In genomic region chr2:67579207-67579606, GRCh38 we compare ENCODE assay signal across 35 cellular contexts.
A peak's percentile ranks its signal among the peaks of the same experiment; 100 is the strongest.
DNase-seq lines count a peak whose midpoint lies in the region; ATAC-seq and TF ChIP-seq lines count a peak whose summit lies in the region.
"Had no signal": no experiment of that assay in that cellular context is flagged by ENCODE, and none has a peak within 500 bp of the region (broad histone marks: within the 10 kb centered on the region; RNA-seq: fewer than 3 reads in every experiment).

No MANE protein-coding gene starts in this region.

- H3K9ac ChIP-seq in IMR-90 (ENCODE audit: low read depth, low read length), result no peak overlapping the region
- no peak overlapping the region for H3K9ac ChIP-seq in mesenchymal stem cell (ENCODE audit: low read length)
- H3K9ac ChIP-seq in neural progenitor cell, result no peak overlapping the region
- H3K9ac ChIP-seq: SK-N-SH had no signal

- no peaks in the 10 kb centered on the region for H3K27me3 Mint-ChIP-seq in neural progenitor cell (ENCODE audit: insufficient read depth, low read depth)
- H3K27me3 Mint-ChIP-seq: activated naive CD8-positive, alpha-beta T cell treated with anti-CD3 and anti-CD28 coated beads for 36 hours; activated T-cell treated with anti-CD3 and anti-CD28 coated beads, Interleukin-2, amount 50 U/mL, for 24 hours; naive thymus-derived CD8-positive, alpha-beta T cell had no signal

- H3K18ac ChIP-seq in IMR-90 (ENCODE audit: low read depth, low read length) (no peak overlapping the region), mesenchymal stem cell (ENCODE audit: low read depth in 1 of 2, low read length in 2 of 2) (no peak overlapping the region)

- H3K9me3 Mint-ChIP-seq in neural progenitor cell, result peaks cover 15% of the 10 kb centered on the region

- H4K20me1 ChIP-seq in IMR-90 (ENCODE audit: insufficient read depth, low read length), result no peaks in the 10 kb centered on the region
- H4K20me1 ChIP-seq in neural progenitor cell (ENCODE audit: low read depth), result no peaks in the 10 kb centered on the region

- H2BK12ac ChIP-seq in mesenchymal stem cell (ENCODE audit: low read length in 2 of 2), result no peak overlapping the region

- no peak overlapping the region for H2BK15ac ChIP-seq in IMR-90 (ENCODE audit: low read depth, low read length)
- H2BK15ac ChIP-seq in mesenchymal stem cell (ENCODE audit: low read depth, poor library complexity, severe bottlenecking), result no peak overlapping the region

- H2BK20ac ChIP-seq in IMR-90 (ENCODE audit: low read depth, low read length), result no peak overlapping the region

- no CpG with 5 or more reads among the region's 2 CpGs for WGBS in IMR-90 (ENCODE audit: extremely low coverage in 2 of 2, insufficient read length in 1 of 2), 2 experiments
- WGBS in mesenchymal stem cell, result no CpG with 5 or more reads among the region's 2 CpGs
- 50 to 52% methylated on average over 2 of the region's 2 CpGs for WGBS in lower leg skin, 2 donors

- no peak overlapping the region for H4K8ac ChIP-seq in IMR-90 (ENCODE audit: low read depth in 2 of 2, low read length in 2 of 2)
- no peak overlapping the region for H4K8ac ChIP-seq in mesenchymal stem cell (ENCODE audit: low read length)

- no peak overlapping the region for H2AK9ac ChIP-seq in IMR-90 (replicated peaks; ENCODE audit: low read depth, low read length, poor library complexity)

- no peak overlapping the region for H3K27ac Mint-ChIP-seq in neural progenitor cell
- H3K27ac Mint-ChIP-seq: activated naive CD8-positive, alpha-beta T cell treated with anti-CD3 and anti-CD28 coated beads for 36 hours; activated T-cell treated with anti-CD3 and anti-CD28 coated beads, Interleukin-2, amount 50 U/mL, for 24 hours; HFFc6; naive thymus-derived CD8-positive, alpha-beta T cell; T-helper 1 cell treated with Interleukin-12 subunit alpha and Interleukin-12 subunit beta and Interleukin-4 antibody, amounts not matched to agents 30 μg/mL and 1 μg/mL, for 36 hours had no signal

- TF ChIP-seq CTCF in IMR-90 (conservative IDR thresholded peaks at IDR 0.05; ENCODE audit: low read depth, low read length) (no peak), lower leg skin (IDR thresholded peaks at IDR 0.05) (no peak), neural progenitor cell (IDR thresholded peaks at IDR 0.05) (no peak)

- in situ Hi-C loops in IMR-90 (cut with MboI; ENCODE audit: low sequenced_read_pairs), result no loop called here

- no peak overlapping the region for H3K4me3 Mint-ChIP-seq in neural progenitor cell
- H3K4me3 Mint-ChIP-seq: activated naive CD8-positive, alpha-beta T cell treated with anti-CD3 and anti-CD28 coated beads for 36 hours; activated T-cell treated with anti-CD3 and anti-CD28 coated beads, Interleukin-2, amount 50 U/mL, for 24 hours; HFFc6; naive thymus-derived CD8-positive, alpha-beta T cell; T-helper 1 cell treated with Interleukin-12 subunit alpha and Interleukin-12 subunit beta and Interleukin-4 antibody, amounts not matched to agents 30 μg/mL and 1 μg/mL, for 36 hours had no signal

- peaks cover 13% of the 10 kb centered on the region for H3K9me3 ChIP-seq in IMR-90 (ENCODE audit: control insufficient read depth, insufficient read depth, low read length)
- H3K9me3 ChIP-seq in mesenchymal stem cell (ENCODE audit: control insufficient read depth, low read length), result peaks cover 28% of the 10 kb centered on the region
- H3K9me3 ChIP-seq in neural progenitor cell (ENCODE audit: low read depth), result peaks cover 4% of the 10 kb centered on the region

- POLR2A ChIA-PET in IMR-90 (lab: Charles Lee; ENCODE audit: unreplicated experiment), result interaction anchor here (0.6 kb wide), 1 partner anchor 454 kb away, joined by 3 read pairs; no protein-coding TSS in a partner anchor
- POLR2A ChIA-PET in HEK293T (lab: Yijun Ruan, JAX), result no interaction called here

- H4K5ac ChIP-seq in IMR-90 (ENCODE audit: low read depth, low read length), result no peak overlapping the region

- H3K4me1 ChIP-seq in IMR-90 (ENCODE audit: control insufficient read depth, insufficient read depth, low read length), result peaks cover 2% of the 10 kb centered on the region; the same call in 1 of the 2 replicates
- no peaks in the 10 kb centered on the region for H3K4me1 ChIP-seq in mesenchymal stem cell (ENCODE audit: control insufficient read depth, insufficient read depth, low read depth, low read length)
- H3K4me1 ChIP-seq in neural progenitor cell, result no peaks in the 10 kb centered on the region
- H3K4me1 ChIP-seq: Caco-2, heart left ventricle, lower lobe of right lung, psoas muscle, sigmoid colon, tibial nerve had no signal

- H3K4me2 ChIP-seq in IMR-90 (ENCODE audit: low read depth, low read length), result no peak overlapping the region
- no peak overlapping the region for H3K4me2 ChIP-seq in mesenchymal stem cell (ENCODE audit: low read length, poor library complexity, severe bottlenecking)
- no peak overlapping the region for H3K4me2 ChIP-seq in neural progenitor cell
- H3K4me2 ChIP-seq: SK-N-SH had no signal

- H4K91ac ChIP-seq in IMR-90 (ENCODE audit: insufficient read depth, low read depth, low read length), result no peak overlapping the region
- H4K91ac ChIP-seq in mesenchymal stem cell (ENCODE audit: low read length), result no peak overlapping the region

- peak overlapping the region; percentile 9; the same call in 1 of the 2 replicates for H3K14ac ChIP-seq in IMR-90 (replicated peaks; ENCODE audit: low read depth, low read length)
- no peak overlapping the region for H3K14ac ChIP-seq in mesenchymal stem cell (ENCODE audit: low read length in 2 of 2)

- 0 out of 2 replicates have a peak overlapping the region, but pooled peaks have one; percentile 22 for H2BK120ac ChIP-seq in IMR-90 (ENCODE audit: low read depth, low read length)
- H2BK120ac ChIP-seq in mesenchymal stem cell (ENCODE audit: low read depth, low read length), result no peak overlapping the region

- no peak overlapping the region for H3K27ac ChIP-seq in IMR-90 (ENCODE audit: insufficient read depth, low read length)
- no peak overlapping the region for H3K27ac ChIP-seq in mesenchymal stem cell (ENCODE audit: low read length, poor library complexity, severe bottlenecking)
- no peak overlapping the region for H3K27ac ChIP-seq in neural progenitor cell
- H3K27ac ChIP-seq: C4-2B, lower lobe of right lung, psoas muscle, tibial nerve had no signal

- ATAC-seq in IMR-90 (ENCODE audit: low read depth), result peak; percentile 21; the same call in 1 of the 2 replicates
- ATAC-seq: heart left ventricle; lower lobe of right lung; naive thymus-derived CD8-positive, alpha-beta T cell; psoas muscle; Right ventricle myocardium inferior had no signal

- no peak for TF ChIP-seq RAD21 in IMR-90 (IDR thresholded peaks at IDR 0.05; ENCODE audit: low read length)

- H3K9me1 ChIP-seq in IMR-90 (ENCODE audit: insufficient read depth, low read length), result peaks cover 4% of the 10 kb centered on the region

- H3K36me3 Mint-ChIP-seq in neural progenitor cell, result peaks cover 2% of the 10 kb centered on the region
- H3K36me3 Mint-ChIP-seq: activated naive CD8-positive, alpha-beta T cell treated with anti-CD3 and anti-CD28 coated beads for 36 hours had no signal

- H2BK5ac ChIP-seq in IMR-90 (ENCODE audit: low read depth, low read length, poor library complexity, severe bottlenecking) (no peak overlapping the region), mesenchymal stem cell (ENCODE audit: low read depth, low read length, poor library complexity, severe bottlenecking) (no peak overlapping the region)

- no peaks in the 10 kb centered on the region for H3K4me1 Mint-ChIP-seq in neural progenitor cell
- H3K4me1 Mint-ChIP-seq: activated naive CD8-positive, alpha-beta T cell treated with anti-CD3 and anti-CD28 coated beads for 36 hours; naive thymus-derived CD8-positive, alpha-beta T cell had no signal

- peak; percentile 42 for DNase-seq in DMS79 treated with DMSO at 0.1 percent for 48 hours (lab: John Stamatoyannopoulos, UW)
- DNase-seq in IMR-90, result no peak
- peak; percentile 36 for DNase-seq in RPMI7951 (ENCODE audit: low read depth)
- DNase-seq in mesenchymal stem cell, result peak; percentile 33
- no peak for DNase-seq in lower leg skin (ENCODE audit: low spot score in 2 of 2)
- DNase-seq in HEK293T (ENCODE audit: extremely low spot score), result no peak
- no peak for DNase-seq in neural progenitor cell (ENCODE audit: low spot score)
- DNase-seq: activated CD4-positive, CD25-positive, alpha-beta regulatory T cell; activated gamma-delta T cell; activated naive CD8-positive, alpha-beta T cell treated with anti-CD3 and anti-CD28 coated beads for 36 hours; activated T-cell treated with anti-CD3 and anti-CD28 coated beads, Interleukin-2, amount 50 U/mL, for 24 hours; anterior cingulate cortex; Caco-2; caudate nucleus; cortex of kidney; erythroblast; foreskin fibroblast; heart left ventricle; HFFc6; kidney; lower lobe of right lung; naive thymus-derived CD8-positive, alpha-beta T cell; NCI-H1048; NCI-H2081 treated with DMSO at 0.1 percent for 48 hours; NCI-H524; NK-92 treated with Interleukin-12 subunit alpha and Interleukin-12 subunit beta, amount 100 ng/mL, for 24 hours; occipital lobe; psoas muscle; sigmoid colon; SK-N-SH; stimulated activated CD4-positive, alpha-beta T cell treated with anti-CD3 and anti-CD28 coated beads, Interleukin-4, amount 100 ng/mL, for 4 hours had no signal

- no peaks in the 10 kb centered on the region for H3K79me2 ChIP-seq in neural progenitor cell (ENCODE audit: low read depth)

- H2AFZ ChIP-seq in IMR-90 (replicated peaks; ENCODE audit: low read length, poor library complexity) (no peak overlapping the region), mesenchymal stem cell (ENCODE audit: low read depth, low read length) (no peak overlapping the region), neural progenitor cell (replicated peaks) (no peak overlapping the region)

- no peaks in the 10 kb centered on the region for H3K36me3 ChIP-seq in IMR-90 (ENCODE audit: control insufficient read depth, insufficient read depth, low read length)
- no peaks in the 10 kb centered on the region for H3K36me3 ChIP-seq in mesenchymal stem cell (ENCODE audit: control insufficient read depth in 1 of 2, insufficient read depth in 2 of 2, low read depth in 1 of 2, low read length in 2 of 2)
- H3K36me3 ChIP-seq in neural progenitor cell, result no peaks in the 10 kb centered on the region
- H3K36me3 ChIP-seq: heart left ventricle, lower lobe of right lung, sigmoid colon, tibial nerve had no signal

- H3K4me3 ChIP-seq in IMR-90 (ENCODE audit: insufficient read depth, low read depth, low read length) (no peak overlapping the region), mesenchymal stem cell (ENCODE audit: insufficient read depth in 1 of 2, low read depth in 1 of 2, low read length in 2 of 2) (no peak overlapping the region), lower leg skin (ENCODE audit: low read depth, poor library complexity, severe bottlenecking) (no peak overlapping the region), neural progenitor cell (no peak overlapping the region)
- H3K4me3 ChIP-seq: heart left ventricle, lower lobe of right lung, psoas muscle, sigmoid colon, tibial nerve had no signal

- no peak for TF ChIP-seq POLR2A in IMR-90 (IDR thresholded peaks at IDR 0.05; ENCODE audit: low read depth, low read length)
- TF ChIP-seq POLR2A in lower leg skin (IDR thresholded peaks at IDR 0.05), result no peak

- dilution Hi-C loops in IMR-90 (cut with HindIII; ENCODE audit: low sequenced_read_pairs, unreplicated experiment), result no loop called here

- H3K27me3 ChIP-seq in IMR-90 (ENCODE audit: control insufficient read depth, insufficient read depth, low read length) (no peaks in the 10 kb centered on the region), mesenchymal stem cell (ENCODE audit: control insufficient read depth in 1 of 2, insufficient read depth in 1 of 2, low read length in 2 of 2) (no peaks in the 10 kb centered on the region), neural progenitor cell (no peaks in the 10 kb centered on the region)
- H3K27me3 ChIP-seq: heart left ventricle, sigmoid colon, tibial nerve had no signal

- H3K4ac ChIP-seq in IMR-90 (ENCODE audit: low read depth, low read length) (peak overlapping the region; percentile 10; the same call in 1 of the 2 replicates), mesenchymal stem cell (ENCODE audit: low read depth in 1 of 2, low read length in 2 of 2) (no peak overlapping the region)

- H3K23ac ChIP-seq in IMR-90 (ENCODE audit: low read depth, low read length) (no peak overlapping the region), mesenchymal stem cell (ENCODE audit: low read length in 2 of 2) (no peak overlapping the region)

- no peak overlapping the region for H3K56ac ChIP-seq in IMR-90 (ENCODE audit: extremely low read depth, insufficient read depth, low read length)

- BruUV-seq in IMR-90 (replicated peaks; lab: Mats Ljungman, UMichigan), result no TSS peak

- intact Hi-C loops in IMR-90 (cut with micrococcal nuclease) (no loop called here), lower leg skin (cut with DNase I; ENCODE audit: low total_unique reads) (no loop called here)

- no peaks in the 10 kb centered on the region for H3K79me1 ChIP-seq in IMR-90 (ENCODE audit: low read depth in 1 of 2, low read length in 2 of 2)
- no peaks in the 10 kb centered on the region for H3K79me1 ChIP-seq in mesenchymal stem cell (replicated peaks; ENCODE audit: low read length, poor library complexity, severe bottlenecking)

- no peaks in the 10 kb centered on the region for H3F3A ChIP-seq in neural progenitor cell (ENCODE audit: low read depth)

- CTCF ChIA-PET in IMR-90 (lab: Yijun Ruan, JAX) (no interaction called here), HEK293T (lab: Yijun Ruan, JAX) (no interaction called here)

- H2AK5ac ChIP-seq in IMR-90 (ENCODE audit: low read depth, low read length) (no peak overlapping the region), mesenchymal stem cell (ENCODE audit: low read length, severe bottlenecking) (no peak overlapping the region)

Comparison
In these comparisons a context has a peak if more than half of its experiments do, and no peak if none do; other contexts are left out.
1. DNase-seq: peak in DMS79 treated with DMSO at 0.1 percent for 48 hours (single experiment), RPMI7951 (single experiment) and mesenchymal stem cell (single experiment); none in IMR-90 (single experiment), lower leg skin (0 of 2), HEK293T (single experiment) and neural progenitor cell (single experiment).